20 cellular contexts compared by ENCODE assay signal in the genomic region with DNA sequence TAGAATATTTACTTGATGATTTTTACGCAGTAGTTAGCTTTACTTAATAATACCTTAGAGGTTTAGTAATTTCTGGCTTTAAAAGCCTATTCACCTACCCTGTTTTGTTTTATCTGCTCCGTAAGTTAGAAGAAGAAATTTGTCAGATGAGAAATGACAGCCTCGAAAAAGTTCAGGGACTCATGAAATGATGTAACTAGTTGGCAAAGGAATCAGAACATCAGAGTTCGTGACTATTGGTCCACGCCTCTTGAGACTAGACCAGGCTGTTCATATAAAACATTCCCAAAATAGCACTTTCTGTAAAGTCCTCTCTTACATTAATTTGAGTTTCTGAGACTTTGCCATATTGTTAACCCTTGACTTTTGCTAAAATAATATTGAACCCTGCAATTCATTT.
"Had no signal": no experiment of that assay in that cellular context is flagged by ENCODE, and none has a peak within 500 bp of the region (broad histone marks: within the 10 kb centered on the region; RNA-seq: fewer than 3 reads in every experiment).

No MANE protein-coding gene starts in this region.

- H3K9me3 ChIP-seq: spleen, thyroid gland had no signal

- H3K36me3 ChIP-seq: spleen, thyroid gland had no signal

- H3K4me3 ChIP-seq: coronary artery, spleen, thyroid gland had no signal

- H3K4me1 ChIP-seq: spleen, thyroid gland had no signal

- H3K27ac ChIP-seq: coronary artery, epithelial cell of prostate, spleen, thyroid gland had no signal

- DNase-seq: activated CD4-positive, alpha-beta T cell treated with anti-CD3 and anti-CD28 coated beads for 4 hours; activated CD4-positive, alpha-beta T cell treated with anti-CD3 and anti-CD28 coated beads, Interleukin-2, amount 50 U/mL, for 48 hours; activated CD4-positive, CD25-positive, alpha-beta regulatory T cell; activated CD8-positive, alpha-beta memory T cell treated with anti-CD3 and anti-CD28 coated beads, Interleukin-2, amount 50 U/mL, for 48 hours; activated naive CD4-positive, alpha-beta T cell treated with Interleukin-2 at 50 U/mL for 16 hours; activated naive CD8-positive, alpha-beta T cell treated with anti-CD3 and anti-CD28 coated beads for 36 hours; activated T-cell treated with anti-CD3 and anti-CD28 coated beads, Interleukin-2, amount 50 U/mL, for 4 hours; cerebellar nuclear complex; foreskin melanocyte; head of caudate nucleus; hypothalamus; naive thymus-derived CD4-positive, alpha-beta T cell; spleen; stimulated activated CD4-positive, alpha-beta T cell treated with anti-CD3 and anti-CD28 coated beads, Interleukin-4, amount 100 ng/mL, for 1 hour; stimulated activated naive CD4-positive, alpha-beta T cell treated with Interleukin-2 at 50 U/mL for 16 hours; SW 1271; T-helper 17 cell; thyroid gland had no signal

- H3K27me3 ChIP-seq: spleen, thyroid gland had no signal

- ATAC-seq: activated T-cell treated with anti-CD3 and anti-CD28 coated beads, Interleukin-2, amount 50 U/mL, for 4 hours; naive thymus-derived CD4-positive, alpha-beta T cell; T-helper 17 cell had no signal
